In the genomic region with DNA sequence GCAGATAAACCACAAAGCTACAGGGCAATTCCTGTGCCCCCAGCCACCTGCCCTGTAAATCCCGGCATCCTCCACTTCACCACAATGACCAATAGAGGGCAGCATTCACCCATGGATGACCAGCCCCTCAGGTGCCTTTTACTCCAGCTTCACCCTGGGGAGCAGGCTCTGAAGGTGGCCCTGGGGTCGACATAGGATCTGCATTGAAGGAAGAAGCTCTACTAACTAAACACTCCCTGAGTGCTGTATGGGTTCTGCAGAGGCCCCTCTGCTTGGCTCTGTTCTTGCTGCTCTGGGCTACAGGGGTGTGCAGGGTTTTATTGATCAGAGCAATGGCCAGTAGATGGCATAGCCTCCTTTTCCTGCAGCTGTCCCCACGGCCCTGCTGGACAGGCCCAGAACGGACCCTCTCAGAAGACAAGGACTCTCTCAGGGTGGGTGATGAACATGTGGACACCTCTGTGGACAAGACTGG, we compare ENCODE assay signal across 7 cellular contexts. TPM values are rescaled to one million over a fixed set of nuclear protein-coding genes. Genes with fewer than 3 reads are reported as not detected.
A peak's percentile ranks its signal among the peaks of the same experiment; 100 is the strongest.
DNase-seq lines count a peak whose midpoint lies in the region; ATAC-seq, FAIRE-seq and TF ChIP-seq lines count a peak whose summit lies in the region.

No MANE protein-coding gene starts in this region.

- FAIRE-seq in bronchial epithelial cell (lab: Jason Lieb, UNC): no peak

- DNase-seq in EH (ENCODE audit: low read depth): peak; percentile 60
- peak; percentile 50 to 59 for DNase-seq in Kasumi-1 (lab: John Stamatoyannopoulos, UW)
- DNase-seq in SHP77 (lab: John Stamatoyannopoulos, UW): peak; percentile 59 to 76
- peak; percentile 50 for DNase-seq in bronchial epithelial cell (ENCODE audit: low read depth)
- peak; percentile 87 for DNase-seq in left kidney (ENCODE audit: low read depth, low spot score)
- DNase-seq in stimulated activated CD8-positive, alpha-beta memory T cell treated with anti-CD3 and anti-CD28 coated beads, Interleukin-2, amount 100 ng/mL, for 48 hours (ENCODE audit: low read depth in 2 of 2): peak; percentile 6 to 18

- no peak overlapping the region for H3K4me3 ChIP-seq in bronchial epithelial cell (ENCODE audit: low read depth, low read length)

- no peaks in the 10 kb centered on the region for H3K36me3 ChIP-seq in bronchial epithelial cell (ENCODE audit: control insufficient read depth, insufficient read depth, low read length)

- TF ChIP-seq CTCF in bronchial epithelial cell (IDR thresholded peaks at IDR 0.05; ENCODE audit: insufficient read depth, low read length, severe bottlenecking): peak; percentile 81

- H3K27me3 ChIP-seq in bronchial epithelial cell (ENCODE audit: control insufficient read depth, insufficient read depth, low read length): no peaks in the 10 kb centered on the region

- peak; percentile 75 for ATAC-seq in GM21576 (IDR thresholded peaks at IDR 0.05; ENCODE audit: unreplicated experiment)

RNA-seq across cellular contexts. Expression of a gene that starts 20.3 kb away (rescaled TPM):
- not detected in 2 replicates for total RNA-seq in bronchial epithelial cell

RNA-seq across cellular contexts. Expression of a gene that starts 30.8 kb away (rescaled TPM):
- total RNA-seq in bronchial epithelial cell: 82.7 and 124 TPM in 2 replicates

Comparison
In these comparisons a context has a peak if more than half of its experiments do, and no peak if none do; other contexts are left out.
1. DNase-seq: peak in every context shown above with its lines; median percentile 87 in left kidney; 68 in SHP77; 60 in EH; 54 in Kasumi-1; 50 in bronchial epithelial cell; 12 in stimulated activated CD8-positive, alpha-beta memory T cell treated with anti-CD3 and anti-CD28 coated beads, Interleukin-2, amount 100 ng/mL, for 48 hours.